Comparison of ENCODE assay signal across 25 cellular contexts in the genomic region with DNA sequence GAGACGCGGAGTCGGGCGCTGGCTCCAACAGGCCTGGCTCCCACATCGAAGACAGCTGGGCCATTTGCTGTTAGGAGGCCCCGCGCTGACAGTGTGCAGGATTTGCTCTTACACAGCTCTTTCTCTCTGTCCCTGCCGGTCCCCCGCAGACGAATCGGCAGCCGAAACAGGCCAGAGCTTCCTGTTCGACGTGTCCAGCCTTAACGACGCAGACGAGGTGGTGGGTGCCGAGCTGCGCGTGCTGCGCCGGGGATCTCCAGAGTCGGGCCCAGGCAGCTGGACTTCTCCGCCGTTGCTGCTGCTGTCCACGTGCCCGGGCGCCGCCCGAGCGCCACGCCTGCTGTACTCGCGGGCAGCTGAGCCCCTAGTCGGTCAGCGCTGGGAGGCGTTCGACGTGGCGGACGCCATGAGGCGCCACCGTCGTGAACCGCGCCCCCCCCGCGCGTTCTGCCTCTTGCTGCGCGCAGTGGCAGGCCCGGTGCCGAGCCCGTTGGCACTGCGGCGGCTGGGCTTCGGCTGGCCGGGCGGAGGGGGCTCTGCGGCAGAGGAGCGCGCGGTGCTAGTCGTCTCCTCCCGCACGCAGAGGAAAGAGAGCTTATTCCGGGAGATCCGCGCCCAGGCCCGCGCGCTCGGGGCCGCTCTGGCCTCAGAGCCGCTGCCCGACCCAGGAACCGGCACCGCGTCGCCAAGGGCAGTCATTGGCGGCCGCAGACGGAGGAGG. TPM values are rescaled to one million over a fixed set of nuclear protein-coding genes. Genes with fewer than 3 reads are reported as not detected.
DNase-seq lines count a peak whose midpoint lies in the region; ATAC-seq and TF ChIP-seq lines count a peak whose summit lies in the region.
"Had no signal": no experiment of that assay in that cellular context is flagged by ENCODE, and none has a peak within 500 bp of the region (broad histone marks: within the 10 kb centered on the region; RNA-seq: fewer than 3 reads in every experiment).

No MANE protein-coding gene starts in this region.

- no peaks in the 10 kb centered on the region for H3K36me3 ChIP-seq in psoas muscle (ENCODE audit: insufficient read depth in 1 of 2, low read depth in 1 of 2)
- H3K36me3 ChIP-seq: BLaER1 treated with 17β-estradiol and CSF1 and Interleukin-3, amounts not matched to agents 10 nM and 100 nM; sigmoid colon had no signal

- H3K27ac Mint-ChIP-seq in CD14-positive monocyte = no peak overlapping the region

- intact Hi-C loops in CD14-positive monocyte (cut with micrococcal nuclease) (no loop called here), left colon (cut with DNase I, micrococcal nuclease) (no loop called here), psoas muscle (cut with DNase I) (loop anchor here in 1 of 2 donors (5.0 kb wide), 1 partner anchor 963 kb away; no protein-coding TSS in a partner anchor)

- peaks cover 0 to 8% of the 10 kb centered on the region in 2 donors for H3K36me3 Mint-ChIP-seq in CD14-positive monocyte

- H3K9me3 ChIP-seq in psoas muscle = no peaks in the 10 kb centered on the region
- H3K9me3 ChIP-seq: mucosa of descending colon, sigmoid colon had no signal

- peaks cover 3 to 86% (median 44%) of the 10 kb centered on the region in 3 donors for H3K27me3 ChIP-seq in psoas muscle (ENCODE audit: insufficient read depth in 3 of 3, low read length in 2 of 3)

- no peak overlapping the region for H3K27ac ChIP-seq in psoas muscle
- H3K27ac ChIP-seq: BLaER1 treated with 17β-estradiol and CSF1 and Interleukin-3, amounts not matched to agents 10 nM and 100 nM; HL-60; sigmoid colon had no signal

- peaks cover 2% of the 10 kb centered on the region for H3K4me1 ChIP-seq in psoas muscle

- 12 to 16% (median 16%) methylated on average over 59 to 83 of the region's 83 CpGs for WGBS in psoas muscle, 3 donors

- peaks cover 27% of the 10 kb centered on the region for H3K4me1 Mint-ChIP-seq in CD14-positive monocyte

- DNase-seq in CD14-positive monocyte (ENCODE audit: low spot score) (peak; percentile 30), astrocyte of the hippocampus (ENCODE audit: low read depth, low spot score) (peak; percentile 47), left colon (no peak), psoas muscle (no peak), cerebellar nuclear complex (lab: John Stamatoyannopoulos, UW) (no peak)
- DNase-seq in activated CD4-positive, alpha-beta T cell treated with anti-CD3 and anti-CD28 coated beads for 4 hours = no peak
- DNase-seq: activated CD8-positive, alpha-beta memory T cell treated with anti-CD3 and anti-CD28 coated beads for 24 hours; activated naive CD4-positive, alpha-beta T cell treated with anti-CD3 and anti-CD28 coated beads, Interleukin-2, amount 50 U/mL, for 16 hours; activated T-cell treated with anti-CD3 and anti-CD28 coated beads, Interleukin-2, amount 50 U/mL, for 48 hours; hippocampal formation; MM.1S; mucosa of descending colon; NCI-H187; NCI-H226; NCI-H82; occipital lobe; sigmoid colon; stimulated activated CD4-positive, alpha-beta T cell treated with anti-CD3 and anti-CD28 coated beads, Interleukin-2, amount 100 ng/mL, for 24 hours had no signal

- ATAC-seq in left colon (peak; percentile 15), psoas muscle (no peak), HG03354 (IDR thresholded peaks at IDR 0.05; ENCODE audit: poor library complexity, severe bottlenecking, unreplicated experiment) (no peak), HG03108 (IDR thresholded peaks at IDR 0.05; ENCODE audit: unreplicated experiment) (no peak)
- ATAC-seq: HCT116, mucosa of descending colon, Panc1 had no signal

- H3K27me3 Mint-ChIP-seq in CD14-positive monocyte (ENCODE audit: low read depth in 3 of 3) = peaks cover 88 to 94% (median 89%) of the 10 kb centered on the region in 3 donors

- peaks cover 2 to 28% (median 8%) of the 10 kb centered on the region in 7 donors for H3K9me3 Mint-ChIP-seq in CD14-positive monocyte

- no peak for TF ChIP-seq CTCF in CD14-positive monocyte (IDR thresholded peaks at IDR 0.05)
- TF ChIP-seq CTCF in psoas muscle (IDR thresholded peaks at IDR 0.05) = no peak

- H3K4me3 Mint-ChIP-seq in CD14-positive monocyte = peak overlapping the region in 1 of 2 donors; percentile 78

- H3K4me3 ChIP-seq in psoas muscle = peak overlapping the region; percentile 28
- H3K4me3 ChIP-seq: BLaER1 treated with 17β-estradiol and CSF1 and Interleukin-3, amounts not matched to agents 10 nM and 100 nM; mucosa of descending colon had no signal

RNA-seq across cellular contexts. Expression of gene GDF7, which starts 3.5 kb away (rescaled TPM):
- polyA plus RNA-seq in CD14-positive monocyte (not detected), psoas muscle (under 1 TPM; 0.03 to 0.04 (median 0.04) TPM)
- total RNA-seq in left colon (under 1 TPM; 0.18 to 0.25 TPM), psoas muscle (under 1 TPM; 0.04 to 0.94 (median 0.17) TPM)
- total RNA-seq: A673 had no signal

RNA-seq across cellular contexts. Expression of gene HS1BP3, which starts 19.6 kb away (rescaled TPM):
- polyA plus RNA-seq in CD14-positive monocyte (10 to 100 TPM; 45.4 to 48.9 TPM), psoas muscle (10 to 100 TPM; 12.6 to 20.6 (median 13.2) TPM)
- total RNA-seq in left colon (10 to 100 TPM; 26.9 to 33.5 TPM), psoas muscle (10 to 100 TPM in 3 of 4 donors, 1 to 10 TPM in 1; 9.2 to 12.1 (median 11.4) TPM)

Comparison
In these comparisons a context has a peak if more than half of its experiments do, and no peak if none do; other contexts are left out.
1. DNase-seq: peak in CD14-positive monocyte (single experiment) and astrocyte of the hippocampus (single experiment); none in left colon (0 of 2), psoas muscle (0 of 2), cerebellar nuclear complex (0 of 2) and activated CD4-positive, alpha-beta T cell treated with anti-CD3 and anti-CD28 coated beads for 4 hours (0 of 2).